Comparison of ENCODE assay signal across 19 cellular contexts in genomic region chr22:43315687-43316217, GRCh38. TPM values are rescaled to one million over a fixed set of nuclear protein-coding genes. Genes with fewer than 3 reads are reported as not detected.
"Had no signal": no experiment of that assay in that cellular context is flagged by ENCODE, and none has a peak within 500 bp of the region (broad histone marks: within the 10 kb centered on the region; RNA-seq: fewer than 3 reads in every experiment).

No MANE protein-coding gene starts in this region.

- H3K36me3 ChIP-seq: ascending aorta, left lung, uterus had no signal

- DNase-seq: activated CD4-positive, alpha-beta T cell treated with anti-CD3 and anti-CD28 coated beads for 1 hour; activated CD4-positive, alpha-beta T cell treated with anti-CD3 and anti-CD28 coated beads, Interleukin-2, amount 50 U/mL, for 1 hour; activated T-cell treated with anti-CD3 and anti-CD28 coated beads, Interleukin-2, amount 50 U/mL, for 1 hour; central memory CD4-positive, alpha-beta T cell; dermis blood vessel endothelial cell; effector CD8-positive, alpha-beta T cell; foreskin keratinocyte; hippocampal formation; kidney glomerular epithelial cell; left lung; stimulated activated CD4-positive, alpha-beta T cell treated with anti-CD3 and anti-CD28 coated beads, Interleukin-2, amount 100 ng/mL, for 48 hours; stimulated activated naive CD4-positive, alpha-beta T cell; testis; trophoblast cell; uterus had no signal

- ATAC-seq: activated naive CD4-positive, alpha-beta T cell treated with anti-CD3 and anti-CD28 coated beads, Interleukin-2, amount 50 U/mL, for 72 hours; foreskin keratinocyte; left lung; naive thymus-derived CD8-positive, alpha-beta T cell had no signal

- H3K9me3 ChIP-seq: ascending aorta, left lung, testis, uterus had no signal

- H3K4me3 ChIP-seq: ascending aorta, left lung, lung, testis, uterus had no signal

- H3K27me3 ChIP-seq: left lung, testis, uterus had no signal

- H3K4me1 ChIP-seq: foreskin keratinocyte, testis, uterus had no signal

- H3K27ac ChIP-seq: ascending aorta, foreskin keratinocyte, left lung, testis, uterus had no signal

RNA-seq across cellular contexts. Expression of gene SCUBE1, which starts 27.4 kb away (rescaled TPM):
- total RNA-seq: dermis blood vessel endothelial cell; foreskin keratinocyte; naive thymus-derived CD8-positive, alpha-beta T cell had no signal
- polyA plus RNA-seq: foreskin keratinocyte; naive thymus-derived CD8-positive, alpha-beta T cell had no signal
